In genomic region chr19:308471-309205, GRCh38 we compare ENCODE assay signal across 30 cellular contexts. TPM values are rescaled to one million over a fixed set of nuclear protein-coding genes. Genes with fewer than 3 reads are reported as not detected.
DNase-seq lines count a peak whose midpoint lies in the region; ATAC-seq, FAIRE-seq and TF ChIP-seq lines count a peak whose summit lies in the region.
"Had no signal": no experiment of that assay in that cellular context is flagged by ENCODE, and none has a peak within 500 bp of the region (broad histone marks: within the 10 kb centered on the region; RNA-seq: fewer than 3 reads in every experiment).

No MANE protein-coding gene starts in this region.

- WGBS in GM12878 (ENCODE audit: insufficient coverage, insufficient replicate concordance, low lambda C conversion rate, missing lambda C conversion rate), result 83% methylated on average over 30 of the region's 48 CpGs

- H3K9me3 ChIP-seq in GM12878 (replicated peaks; ENCODE audit: control insufficient read depth, insufficient read depth, low read length) (no peaks in the 10 kb centered on the region), lower lobe of right lung (no peaks in the 10 kb centered on the region)
- H3K9me3 ChIP-seq: BLaER1, SJSA1, tibial nerve had no signal

- no peak for FAIRE-seq in GM12878 (lab: Jason Lieb, UNC)
- FAIRE-seq: astrocyte had no signal

- H3K79me2 ChIP-seq in GM12878 (ENCODE audit: control insufficient read depth, insufficient read depth, low read length), result no peaks in the 10 kb centered on the region

- H3K4me3 Mint-ChIP-seq in stimulated activated memory B cell treated with anti-CD40 and anti-IgM and Interleukin-4, amounts not matched to agents 10 μg/mL and 1 μg/mL and 100 μg/mL, for 72 hours, result no peak overlapping the region
- H3K4me3 Mint-ChIP-seq: activated B cell treated with CpG ODN at 0.5 μM for 24 hours; activated CD8-positive, alpha-beta memory T cell treated with anti-CD3 and anti-CD28 coated beads, Interleukin-2, amount 10 ng/mL, durations not matched to agents 7 days and 5 days; activated naive CD8-positive, alpha-beta T cell treated with anti-CD3 and anti-CD28 coated beads, Interleukin-2, amount 50 U/mL, for 24 hours; HFFc6; nephron progenitor cell; T-cell had no signal

- in situ Hi-C loops in GM12878 (cut with MboI), result no loop called here

- SMC1A ChIA-PET in GM12878 (lab: Charles Lee; ENCODE audit: uncharacterized antibody, unreplicated experiment), result no interaction called here

- no peaks in the 10 kb centered on the region for H3K9me3 Mint-ChIP-seq in stimulated activated memory B cell treated with anti-CD40 and anti-IgM and Interleukin-4, amounts not matched to agents 10 μg/mL and 1 μg/mL and 100 μg/mL, for 72 hours
- H3K9me3 Mint-ChIP-seq: activated B cell treated with CpG ODN at 0.5 μM for 24 hours; activated naive CD8-positive, alpha-beta T cell treated with anti-CD3 and anti-CD28 coated beads, Interleukin-2, amount 50 U/mL, for 24 hours; HFFc6; nephron progenitor cell; T-cell had no signal

- TF ChIP-seq CTCF in GM20000 (IDR thresholded peaks at IDR 0.05; ENCODE audit: extremely low read depth, missing control alignments), result no peak
- TF ChIP-seq CTCF in GM12878 (IDR thresholded peaks at IDR 0.05 in 2 of 3, conservative IDR thresholded peaks at IDR 0.05 in 1 of 3; ENCODE audit: control insufficient read depth in 2 of 3, extremely low read depth in 1 of 3, insufficient read depth in 1 of 3, low read depth in 3 of 3, low read length in 3 of 3), result no peak
- no peak for TF ChIP-seq CTCF in lower lobe of right lung (IDR thresholded peaks at IDR 0.05)

- H3K4me2 ChIP-seq in GM12878 (ENCODE audit: control insufficient read depth, insufficient read depth), result no peak overlapping the region
- H3K4me2 ChIP-seq: BLaER1 had no signal

- H3K36me3 ChIP-seq in GM12878 (ENCODE audit: control insufficient read depth in 2 of 2, insufficient read depth in 2 of 2, low read length in 1 of 2) (peaks cover 0 to 24% of the 10 kb centered on the region in 2 experiments; a peak in 3 of 4 replicates), lower lobe of right lung (peaks cover 68% of the 10 kb centered on the region)

- H3K27ac ChIP-seq in GM12878 (ENCODE audit: control insufficient read depth, insufficient read depth) (no peak overlapping the region), lower lobe of right lung (peak overlapping the region; percentile 62)
- H3K27ac ChIP-seq: BLaER1, SJSA1, tibial nerve had no signal

- ATAC-seq in GM12878 (no peak), lower lobe of right lung (peak; percentile 4 to 18)
- ATAC-seq in stimulated activated memory B cell treated with anti-CD40 and anti-IgM and Interleukin-4, amounts not matched to agents 10 μg/mL and 1 μg/mL and 100 μg/mL, for 72 hours, result peak; percentile 20
- ATAC-seq: activated CD8-positive, alpha-beta memory T cell treated with anti-CD3 and anti-CD28 coated beads, Interleukin-2, amount 10 ng/mL, durations not matched to agents 7 days and 5 days; activated naive CD8-positive, alpha-beta T cell treated with anti-CD3 and anti-CD28 coated beads, Interleukin-2, amount 50 U/mL, for 24 hours; T-cell had no signal

- no peak for TF ChIP-seq RAD21 in GM12878 (IDR thresholded peaks at IDR 0.05; ENCODE audit: insufficient read depth, low read depth, low read length)

- H3K27ac Mint-ChIP-seq in stimulated activated memory B cell treated with anti-CD40 and anti-IgM and Interleukin-4, amounts not matched to agents 10 μg/mL and 1 μg/mL and 100 μg/mL, for 72 hours, result no peak overlapping the region
- H3K27ac Mint-ChIP-seq: activated B cell treated with CpG ODN at 0.5 μM for 24 hours; activated CD8-positive, alpha-beta memory T cell treated with anti-CD3 and anti-CD28 coated beads, Interleukin-2, amount 10 ng/mL, durations not matched to agents 7 days and 5 days; activated naive CD8-positive, alpha-beta T cell treated with anti-CD3 and anti-CD28 coated beads, Interleukin-2, amount 50 U/mL, for 24 hours; HFFc6; nephron progenitor cell; T-cell had no signal

- H2AFZ ChIP-seq in GM12878 (ENCODE audit: control insufficient read depth, low read depth, low read length), result no peak overlapping the region

- H3K27me3 ChIP-seq in GM12878 (replicated peaks in 1 of 2; ENCODE audit: control insufficient read depth in 2 of 2, insufficient read depth in 2 of 2, low read length in 1 of 2), result no peaks in the 10 kb centered on the region
- no peaks in the 10 kb centered on the region for H3K27me3 ChIP-seq in lower lobe of right lung (ENCODE audit: low read depth)
- H3K27me3 ChIP-seq: BLaER1, SJSA1, tibial nerve had no signal

- no peaks in the 10 kb centered on the region for H3K4me1 Mint-ChIP-seq in stimulated activated memory B cell treated with anti-CD40 and anti-IgM and Interleukin-4, amounts not matched to agents 10 μg/mL and 1 μg/mL and 100 μg/mL, for 72 hours
- H3K4me1 Mint-ChIP-seq: activated B cell treated with CpG ODN at 0.5 μM for 24 hours; activated CD8-positive, alpha-beta memory T cell treated with anti-CD3 and anti-CD28 coated beads, Interleukin-2, amount 10 ng/mL, durations not matched to agents 7 days and 5 days; activated naive CD8-positive, alpha-beta T cell treated with anti-CD3 and anti-CD28 coated beads, Interleukin-2, amount 50 U/mL, for 24 hours had no signal

- H3K36me3 Mint-ChIP-seq in stimulated activated memory B cell treated with anti-CD40 and anti-IgM and Interleukin-4, amounts not matched to agents 10 μg/mL and 1 μg/mL and 100 μg/mL, for 72 hours, result peaks cover 64% of the 10 kb centered on the region

- no peaks in the 10 kb centered on the region for H3K4me1 ChIP-seq in GM12878 (ENCODE audit: control insufficient read depth, insufficient read depth, low read length)
- H3K4me1 ChIP-seq in lower lobe of right lung, result peaks cover 3% of the 10 kb centered on the region
- H3K4me1 ChIP-seq: SJSA1, tibial nerve had no signal

- no peaks in the 10 kb centered on the region for H3K27me3 Mint-ChIP-seq in stimulated activated memory B cell treated with anti-CD40 and anti-IgM and Interleukin-4, amounts not matched to agents 10 μg/mL and 1 μg/mL and 100 μg/mL, for 72 hours
- H3K27me3 Mint-ChIP-seq: activated B cell treated with CpG ODN at 0.5 μM for 24 hours; activated CD8-positive, alpha-beta memory T cell treated with anti-CD3 and anti-CD28 coated beads, Interleukin-2, amount 10 ng/mL, durations not matched to agents 7 days and 5 days; activated naive CD8-positive, alpha-beta T cell treated with anti-CD3 and anti-CD28 coated beads, Interleukin-2, amount 50 U/mL, for 24 hours; T-cell had no signal

- POLR2A ChIA-PET in GM12878 (lab: Charles Lee), result no interaction called here

- CTCF ChIA-PET in GM12878 (lab: Yijun Ruan, JAX), result no interaction called here

- intact Hi-C loops in GM12878 (cut with micrococcal nuclease; ENCODE audit: unreplicated experiment) (no loop called here), lower lobe of right lung (cut with DNase I) (no loop called here)

- BruUV-seq in GM12878 (replicated peaks; lab: Mats Ljungman, UMichigan), result no TSS peak

- no peak overlapping the region for H3K4me3 ChIP-seq in GM12878
- peak overlapping the region; percentile 47 for H3K4me3 ChIP-seq in lower lobe of right lung
- H3K4me3 ChIP-seq: BLaER1, SJSA1 had no signal

- no peak for TF ChIP-seq EP300 in GM12878 (IDR thresholded peaks at IDR 0.05; ENCODE audit: borderline replicate concordance in 1 of 2, control insufficient read depth in 1 of 2, low read depth in 2 of 2, low read length in 2 of 2)

- peak; percentile 50; the same call in 1 of the 2 replicates for TF ChIP-seq POLR2A in GM12878 (IDR thresholded peaks at IDR 0.05; ENCODE audit: low read depth, low read length)

- RAD21 ChIA-PET in GM12878 (lab: Charles Lee; ENCODE audit: unreplicated experiment), result no interaction called here

- DNase-seq in GM20000 (ENCODE audit: low spot score) (peak; percentile 47), GM12878 (ENCODE audit: low read depth, low spot score) (no peak), lower lobe of right lung (no peak), GF-D8 (lab: John Stamatoyannopoulos, UW) (no peak), DMS79 (lab: John Stamatoyannopoulos, UW) (no peak)
- DNase-seq in activated CD4-positive, alpha-beta T cell treated with anti-CD3 and anti-CD28 coated beads for 4 hours, result no peak
- DNase-seq: activated B cell treated with CpG ODN at 0.5 μM for 24 hours; activated CD8-positive, alpha-beta memory T cell treated with anti-CD3 and anti-CD28 coated beads, Interleukin-2, amount 10 ng/mL, durations not matched to agents 7 days and 5 days; activated naive CD4-positive, alpha-beta T cell; activated naive CD8-positive, alpha-beta T cell treated with anti-CD3 and anti-CD28 coated beads, Interleukin-2, amount 50 U/mL, for 24 hours; activated T-cell treated with anti-CD3 and anti-CD28 coated beads, Interleukin-2, amount 50 U/mL, for 48 hours; caudate nucleus; cortex of kidney; effector memory CD4-positive, alpha-beta T cell; GDM1; GOT3; HFFc6; mesenchymal stem cell; NCI-H1048; NCI-H2107; NCI-H446; NCI-H774; nephron progenitor cell; stimulated activated CD8-positive, alpha-beta memory T cell treated with anti-CD3 and anti-CD28 coated beads, Interleukin-4, amount 100 ng/mL, for 48 hours; T-cell had no signal

- no peaks in the 10 kb centered on the region for H4K20me1 ChIP-seq in GM12878 (ENCODE audit: control insufficient read depth, insufficient read depth)

- H3K9ac ChIP-seq in GM12878 (ENCODE audit: control insufficient read depth, insufficient read depth, low read length), result no peak overlapping the region
- H3K9ac ChIP-seq: BLaER1 had no signal

RNA-seq across cellular contexts. Expression of gene PLPP2, which starts 17.4 kb away (rescaled TPM):
- total RNA-seq in GM12878 (2013; cell fraction: nucleolus; rRNA removed), result 0.10 TPM in 1 of 2 replicates, not detected in the other
- total RNA-seq in GM12878 (2014; rRNA removed) (not detected in 2 replicates), GM12878 (2014; rRNA removed; fragmentation: Illumina TruSeq; extraction: Trizol) (not detected in 2 replicates), GM12878 (2021) (0.51 and 0.62 TPM in 2 replicates), lower lobe of right lung (11.7 TPM)
- polyA plus RNA-seq in GM12878 (2011; ENCODE audit: low read depth), result 0.18 TPM
- polyA plus RNA-seq in GM12878 (2011; rRNA removed) (0.07 and 0.14 TPM in 2 replicates), GM12878 (2014; fragmentation: Illumina TruSeq; extraction: Trizol) (not detected in 2 replicates), GM12878 (2014; fragmentation: Nextera tagmentation; extraction: Ambion mirVana) (not detected), GM12878 (2014; rRNA removed) (0.04 TPM in 1 of 2 replicates, not detected in the other), GM12878 (2016; fragmentation: Nextera tagmentation; extraction: Ambion mirVana) (not detected)
- polyA plus RNA-seq in GM12878 (2011; cell fraction: cytosol; rRNA removed), result 0.12 and 0.24 TPM in 2 replicates
- 0.15 and 0.27 TPM in 2 replicates for polyA plus RNA-seq in GM12878 (2011; cell fraction: nucleus; rRNA removed)
- polyA plus RNA-seq in GM12878 (2012), result 0.36 and 0.38 TPM in 2 replicates
- not detected in 2 replicates for polyA minus RNA-seq in GM12878 (2011; rRNA and poly(A)+ RNA removed)
- polyA minus RNA-seq in GM12878 (2011; cell fraction: cytosol; rRNA and poly(A)+ RNA removed), result not detected in 2 replicates
- polyA minus RNA-seq in GM12878 (2011; cell fraction: nucleus; rRNA and poly(A)+ RNA removed), result under 0.01 TPM in 1 of 2 replicates, not detected in the other
- total RNA-seq: activated CD8-positive, alpha-beta memory T cell treated with anti-CD3 and anti-CD28 coated beads, Interleukin-2, amount 10 ng/mL, durations not matched to agents 7 days and 5 days had no signal

RNA-seq across cellular contexts. Expression of gene MIER2, which starts 36.0 kb away (rescaled TPM):
- 36.8 and 37.2 TPM in 2 replicates for total RNA-seq in GM12878 (2013; cell fraction: nucleolus; rRNA removed)
- total RNA-seq in GM12878 (2014; rRNA removed) (9.8 and 11.6 TPM in 2 replicates), GM12878 (2014; rRNA removed; fragmentation: Illumina TruSeq; extraction: Trizol) (4.6 and 6.8 TPM in 2 replicates), GM12878 (2021) (22.2 and 23.6 TPM in 2 replicates), lower lobe of right lung (39.4 TPM)
- polyA plus RNA-seq in GM12878 (2011; ENCODE audit: low read depth), result 2.4 TPM
- polyA plus RNA-seq in GM12878 (2011; rRNA removed) (6.5 and 11.6 TPM in 2 replicates), GM12878 (2014; fragmentation: Illumina TruSeq; extraction: Trizol) (10.9 and 12.5 TPM in 2 replicates), GM12878 (2014; fragmentation: Nextera tagmentation; extraction: Ambion mirVana) (under 1 TPM; 0.48 to 0.60 TPM), GM12878 (2014; rRNA removed) (14.9 and 20.6 TPM in 2 replicates), GM12878 (2016; fragmentation: Nextera tagmentation; extraction: Ambion mirVana) (10 to 100 TPM; 14.6 to 18.4 TPM)
- polyA plus RNA-seq in GM12878 (2011; cell fraction: cytosol; rRNA removed), result 10.5 and 10.7 TPM in 2 replicates
- polyA plus RNA-seq in GM12878 (2011; cell fraction: nucleus; rRNA removed), result 35.7 and 51.2 TPM in 2 replicates
- polyA plus RNA-seq in GM12878 (2012), result 25.2 and 25.4 TPM in 2 replicates
- polyA minus RNA-seq in GM12878 (2011; rRNA and poly(A)+ RNA removed), result 18.1 and 23.6 TPM in 2 replicates
- 5.6 and 9.2 TPM in 2 replicates for polyA minus RNA-seq in GM12878 (2011; cell fraction: cytosol; rRNA and poly(A)+ RNA removed)
- 10.2 and 27.7 TPM in 2 replicates for polyA minus RNA-seq in GM12878 (2011; cell fraction: nucleus; rRNA and poly(A)+ RNA removed)
